In genomic region chr9:70421020-70421271, GRCh38 we compare ENCODE assay signal across 9 cellular contexts. TPM values are rescaled to one million over a fixed set of nuclear protein-coding genes. Genes with fewer than 3 reads are reported as not detected.
DNase-seq lines count a peak whose midpoint lies in the region; ATAC-seq, FAIRE-seq and TF ChIP-seq lines count a peak whose summit lies in the region.
"Had no signal": no experiment of that assay in that cellular context is flagged by ENCODE, and none has a peak within 500 bp of the region (broad histone marks: within the 10 kb centered on the region; RNA-seq: fewer than 3 reads in every experiment).

No MANE protein-coding gene starts in this region.

- H3K27ac ChIP-seq in DND-41 (ENCODE audit: low read length) (peak overlapping the region; percentile 89), RWPE2 (ENCODE audit: poor library complexity, severe bottlenecking) (peak overlapping the region; percentile 97), pancreas (peak overlapping the region; percentile 97 to 100 (median 100))

- peaks cover 16% of the 10 kb centered on the region for H3K27me3 Mint-ChIP-seq in endothelial cell (ENCODE audit: unreplicated experiment)

- H3K9me3 Mint-ChIP-seq in endothelial cell (ENCODE audit: unreplicated experiment) = no peaks in the 10 kb centered on the region

- H3K4me3 ChIP-seq in DND-41 (ENCODE audit: low read depth in 1 of 2, low read length in 2 of 2) = peak overlapping the region in 1 of 2 experiments; percentile 72; a peak in 1 of 4 replicates
- H3K4me3 ChIP-seq in RWPE2 (ENCODE audit: severe bottlenecking) = peak overlapping the region; percentile 32
- H3K4me3 ChIP-seq in pancreas = peak overlapping the region in 2 of 4 donors; percentile 40 to 50

- H2AFZ ChIP-seq in DND-41 (ENCODE audit: low read depth, low read length) = peak overlapping the region; percentile 82

- DNase-seq in DND-41 = no peak
- no peak for DNase-seq in RWPE2 (ENCODE audit: low spot score)
- no peak for DNase-seq in endothelial cell (ENCODE audit: low spot score)
- no peak for DNase-seq in pancreas
- no peak for DNase-seq in DMS79 treated with DMSO at 0.1 percent for 48 hours (lab: John Stamatoyannopoulos, UW)
- DNase-seq in effector CD4-positive, alpha-beta T cell = no peak
- no peak for DNase-seq in epidermal melanocyte (ENCODE audit: insufficient read length, low spot score)
- DNase-seq in HTR-8/SVneo (ENCODE audit: insufficient read length, low spot score) = no peak
- DNase-seq: GOT3 had no signal

- FAIRE-seq in pancreas (lab: Jason Lieb, UNC) = no peak
- no peak for FAIRE-seq in HTR-8/SVneo (lab: Jason Lieb, UNC)

- WGBS in pancreas, 2 donors = 0 to 3% methylated on average over 4 of the region's 4 CpGs

- H3K79me2 ChIP-seq in DND-41 (ENCODE audit: insufficient read depth, low read length) = no peaks in the 10 kb centered on the region

- peaks cover 19% of the 10 kb centered on the region for H3K4me1 Mint-ChIP-seq in endothelial cell (ENCODE audit: unreplicated experiment)

- H3K9me3 ChIP-seq in DND-41 (ENCODE audit: insufficient read depth, low read length, severe bottlenecking) (no peaks in the 10 kb centered on the region), RWPE2 (ENCODE audit: severe bottlenecking) (no peaks in the 10 kb centered on the region), pancreas (no peaks in the 10 kb centered on the region)

- H4K20me1 ChIP-seq in DND-41 (ENCODE audit: insufficient read depth, low read length) = no peaks in the 10 kb centered on the region

- no peak for TF ChIP-seq CTCF in DND-41 (IDR thresholded peaks at IDR 0.05; ENCODE audit: borderline replicate concordance, extremely low read depth, low read length, poor library complexity, severe bottlenecking)
- no peak for TF ChIP-seq CTCF in RWPE2 (IDR thresholded peaks at IDR 0.05; ENCODE audit: poor library complexity, severe bottlenecking)
- TF ChIP-seq CTCF in endothelial cell (IDR thresholded peaks at IDR 0.05; ENCODE audit: unreplicated experiment) = no peak
- no peak for TF ChIP-seq CTCF in pancreas (IDR thresholded peaks at IDR 0.05)

- H3K4me1 ChIP-seq in DND-41 (ENCODE audit: insufficient read depth, low read length) (peaks cover 29% of the 10 kb centered on the region), RWPE2 (ENCODE audit: insufficient read depth, poor library complexity, severe bottlenecking) (peaks cover 22% of the 10 kb centered on the region), pancreas (peaks cover 17 to 22% (median 20%) of the 10 kb centered on the region in 3 donors)

- peak overlapping the region; percentile 96 for H3K4me2 ChIP-seq in DND-41 (ENCODE audit: insufficient read depth, low read length)

- H3K27ac Mint-ChIP-seq in endothelial cell (ENCODE audit: unreplicated experiment) = peak overlapping the region; percentile 86

- no peaks in the 10 kb centered on the region for H3K36me3 Mint-ChIP-seq in endothelial cell (ENCODE audit: low read depth, unreplicated experiment)

- H3K36me3 ChIP-seq in DND-41 (ENCODE audit: insufficient read depth, low read length) (no peaks in the 10 kb centered on the region), RWPE2 (ENCODE audit: low read depth) (no peaks in the 10 kb centered on the region), pancreas (no peaks in the 10 kb centered on the region)

- peak overlapping the region; percentile 87 for H3K9ac ChIP-seq in DND-41 (ENCODE audit: low read depth, low read length)

- H3K4me3 Mint-ChIP-seq in endothelial cell (ENCODE audit: unreplicated experiment) = peak overlapping the region; percentile 95

- ATAC-seq in DND-41 (ENCODE audit: insufficient read depth, low read depth) (no peak), RWPE2 (ENCODE audit: low read depth) (no peak), pancreas (no peak)

- H3K27me3 ChIP-seq in DND-41 (ENCODE audit: insufficient read depth, low read length, poor library complexity) = no peaks in the 10 kb centered on the region
- no peaks in the 10 kb centered on the region for H3K27me3 ChIP-seq in RWPE2 (ENCODE audit: insufficient read depth, poor library complexity, severe bottlenecking)
- H3K27me3 ChIP-seq in pancreas = no peaks in the 10 kb centered on the region

- intact Hi-C loops in pancreas (cut with DNase I) = loop anchor here in 1 of 3 donors (5.0 to 10.0 kb wide), 2 partner anchors 46 to 174 kb away; no protein-coding TSS in a partner anchor

RNA-seq across cellular contexts. Expression of gene KLF9, which starts 6.5 kb away (rescaled TPM):
- total RNA-seq in endothelial cell (ENCODE audit: unreplicated experiment) (0.87 TPM), pancreas (10 to 100 TPM in 5 of 6 donors, 1 to 10 TPM in 1; 8.4 to 32.8 (median 18.1) TPM)
- polyA plus RNA-seq in pancreas = 10 to 100 TPM in 1 of 2 donors, 1 to 10 TPM in 1; 9.0 to 16.2 TPM
